8 cellular contexts compared by ENCODE assay signal in the genomic region with DNA sequence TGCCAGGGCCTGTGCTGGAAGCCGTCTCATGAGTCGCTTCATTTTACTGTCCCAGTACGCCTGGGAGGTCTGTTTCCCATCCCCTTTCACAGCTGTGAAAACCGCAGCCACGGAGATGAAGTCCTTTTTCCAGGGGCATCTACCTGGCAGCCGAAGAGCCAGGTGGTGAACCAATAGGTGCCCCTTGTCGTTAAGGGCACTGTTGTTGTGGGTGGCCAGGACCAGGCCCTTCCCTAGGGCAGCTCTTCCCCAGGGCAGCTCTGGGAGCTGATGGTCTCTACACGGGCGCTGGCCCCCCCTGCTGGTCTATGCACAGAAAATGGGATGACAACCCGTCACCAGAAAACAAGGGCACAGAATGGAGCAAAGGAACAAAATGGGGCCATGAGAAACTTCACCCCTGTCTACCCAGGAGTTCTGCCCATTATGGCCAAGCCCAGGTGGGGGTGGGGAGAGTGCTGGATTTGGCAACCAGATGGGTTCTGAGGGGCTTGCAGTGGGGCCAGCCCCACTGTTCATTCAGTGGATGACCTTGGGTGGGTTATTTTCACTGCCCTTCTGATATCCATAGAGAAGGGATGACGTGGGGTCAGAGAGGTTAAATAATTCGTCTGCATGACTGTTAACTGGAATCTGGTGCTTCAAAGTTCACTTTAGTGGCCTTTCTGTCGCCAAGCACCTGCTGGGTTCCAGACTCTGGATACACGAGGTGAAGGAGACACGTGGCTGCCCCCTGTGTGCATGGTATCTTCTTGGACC. TPM values are rescaled to one million over a fixed set of nuclear protein-coding genes. Genes with fewer than 3 reads are reported as not detected.
DNase-seq lines count a peak whose midpoint lies in the region; ATAC-seq and TF ChIP-seq lines count a peak whose summit lies in the region.

No MANE protein-coding gene starts in this region.

- H3K4me3 ChIP-seq in epithelial cell of proximal tubule (ENCODE audit: low read depth, low read length), result no peak overlapping the region
- no peak overlapping the region for H3K4me3 ChIP-seq in naive thymus-derived CD4-positive, alpha-beta T cell (ENCODE audit: low read length)

- peak; percentile 83 for TF ChIP-seq CTCF in epithelial cell of proximal tubule (conservative IDR thresholded peaks at IDR 0.05; ENCODE audit: low read depth, low read length)
- peak; percentile 76 for TF ChIP-seq CTCF in type B pancreatic cell (conservative IDR thresholded peaks at IDR 0.05)

- peaks cover 0 to 25% (median 4%) of the 10 kb centered on the region in 5 donors for H3K27me3 Mint-ChIP-seq in naive thymus-derived CD4-positive, alpha-beta T cell
- no peaks in the 10 kb centered on the region for H3K27me3 Mint-ChIP-seq in type B pancreatic cell

- H3K27ac Mint-ChIP-seq in naive thymus-derived CD4-positive, alpha-beta T cell, result peak overlapping the region in 8 of 9 donors; percentile 22 to 99 (median 45)
- H3K27ac Mint-ChIP-seq in type B pancreatic cell, result peak overlapping the region; percentile 89

- peaks cover 0 to 21% (median 0%) of the 10 kb centered on the region in 5 donors for H3K36me3 Mint-ChIP-seq in naive thymus-derived CD4-positive, alpha-beta T cell
- peaks cover 12% of the 10 kb centered on the region for H3K36me3 Mint-ChIP-seq in type B pancreatic cell

- H3K4me1 ChIP-seq in naive thymus-derived CD4-positive, alpha-beta T cell (ENCODE audit: control insufficient read depth in 2 of 2, insufficient read depth in 2 of 2, low read length in 2 of 2), result peaks cover 33 to 51% of the 10 kb centered on the region in 2 donors

- peak overlapping the region in 5 of 10 donors; percentile 9 to 86 (median 31) for H3K4me3 Mint-ChIP-seq in naive thymus-derived CD4-positive, alpha-beta T cell
- no peak overlapping the region for H3K4me3 Mint-ChIP-seq in type B pancreatic cell

- no peaks in the 10 kb centered on the region for H3K27me3 ChIP-seq in naive thymus-derived CD4-positive, alpha-beta T cell (ENCODE audit: control insufficient read depth in 2 of 2, insufficient read depth in 2 of 2, low read length in 2 of 2)

- ATAC-seq in naive thymus-derived CD4-positive, alpha-beta T cell, result peak; percentile 47
- ATAC-seq in GM21619 (IDR thresholded peaks at IDR 0.05; ENCODE audit: unreplicated experiment), result no peak

- CTCF ChIA-PET in naive thymus-derived CD4-positive, alpha-beta T cell (lab: Charles Lee), result interaction anchor here (0.6 to 2.9 kb wide), 15 partner anchors 9 to 394 kb away, joined by 3 to 19 read pairs (median 5); a partner anchor contains a TSS

- intact Hi-C loops in naive thymus-derived CD4-positive, alpha-beta T cell (cut with micrococcal nuclease), result loop anchor here (1.0 kb wide), 3 partner anchors 98 to 392 kb away; no protein-coding TSS in a partner anchor

- no peaks in the 10 kb centered on the region for H3K9me3 Mint-ChIP-seq in naive thymus-derived CD4-positive, alpha-beta T cell
- no peaks in the 10 kb centered on the region for H3K9me3 Mint-ChIP-seq in type B pancreatic cell

- peak; percentile 4 for DNase-seq in NK-92 treated with Interleukin-12 subunit alpha and Interleukin-12 subunit beta, amount 100 ng/mL, for 24 hours (lab: John Stamatoyannopoulos, UW)
- DNase-seq in NK-92 (lab: John Stamatoyannopoulos, UW; ENCODE audit: unreplicated experiment) (no peak), NCI-H82 (lab: John Stamatoyannopoulos, UW) (peak; percentile 72), epithelial cell of proximal tubule (ENCODE audit: low read depth) (no peak), type B pancreatic cell (ENCODE audit: extremely low spot score, unreplicated experiment) (no peak)
- DNase-seq in activated CD8-positive, alpha-beta memory T cell treated with anti-CD3 and anti-CD28 coated beads, Interleukin-2, amount 50 U/mL, for 24 hours (ENCODE audit: extremely low read depth), result peak; percentile 14
- DNase-seq in naive thymus-derived CD4-positive, alpha-beta T cell, result peak in 8 of 9 donors; percentile 17 to 55 (median 36)

- H3K9me3 ChIP-seq in naive thymus-derived CD4-positive, alpha-beta T cell (ENCODE audit: control insufficient read depth in 2 of 3, low read length in 3 of 3), result no peaks in the 10 kb centered on the region

- no peaks in the 10 kb centered on the region for H3K36me3 ChIP-seq in naive thymus-derived CD4-positive, alpha-beta T cell (ENCODE audit: control insufficient read depth in 2 of 3, insufficient read depth in 3 of 3, low read length in 3 of 3)

- no peak overlapping the region for H3K27ac ChIP-seq in naive thymus-derived CD4-positive, alpha-beta T cell (ENCODE audit: low read depth, low read length)

- H3K4me1 Mint-ChIP-seq in naive thymus-derived CD4-positive, alpha-beta T cell, result peaks cover 37 to 80% (median 68%) of the 10 kb centered on the region in 7 donors
- H3K4me1 Mint-ChIP-seq in type B pancreatic cell (ENCODE audit: unreplicated experiment), result peaks cover 43% of the 10 kb centered on the region

- POLR2A ChIA-PET in naive thymus-derived CD4-positive, alpha-beta T cell (lab: Charles Lee), result interaction anchor here (0.7 to 1.6 kb wide), 9 partner anchors 11 to 385 kb away, joined by 3 to 7 read pairs (median 4); a partner anchor contains a TSS

RNA-seq across cellular contexts. Expression of a gene that starts 11.5 kb away (rescaled TPM):
- total RNA-seq in epithelial cell of proximal tubule, result 13.7 and 26.2 TPM in 2 replicates
- 10 to 100 TPM in 1 of 5 experiments, 1 to 10 TPM in 4; 1.8 to 57.0 (median 3.3) TPM for total RNA-seq in naive thymus-derived CD4-positive, alpha-beta T cell
- polyA plus RNA-seq in naive thymus-derived CD4-positive, alpha-beta T cell, result 10 to 100 TPM in 1 of 2 donors, 1 to 10 TPM in 1; 7.1 to 13.3 TPM
- total RNA-seq in type B pancreatic cell (ENCODE audit: low replicate concordance), result 30.0 and 41.3 TPM in 2 replicates

Comparison
In these comparisons a context has a peak if more than half of its experiments do, and no peak if none do; other contexts are left out.
1. DNase-seq: peak in NK-92 treated with Interleukin-12 subunit alpha and Interleukin-12 subunit beta, amount 100 ng/mL, for 24 hours (single experiment), NCI-H82 (single experiment), activated CD8-positive, alpha-beta memory T cell treated with anti-CD3 and anti-CD28 coated beads, Interleukin-2, amount 50 U/mL, for 24 hours (single experiment) and naive thymus-derived CD4-positive, alpha-beta T cell (8 of 9); none in NK-92 (single experiment), epithelial cell of proximal tubule (single experiment) and type B pancreatic cell (single experiment).